27 cellular contexts compared by ENCODE assay signal in the genomic region with DNA sequence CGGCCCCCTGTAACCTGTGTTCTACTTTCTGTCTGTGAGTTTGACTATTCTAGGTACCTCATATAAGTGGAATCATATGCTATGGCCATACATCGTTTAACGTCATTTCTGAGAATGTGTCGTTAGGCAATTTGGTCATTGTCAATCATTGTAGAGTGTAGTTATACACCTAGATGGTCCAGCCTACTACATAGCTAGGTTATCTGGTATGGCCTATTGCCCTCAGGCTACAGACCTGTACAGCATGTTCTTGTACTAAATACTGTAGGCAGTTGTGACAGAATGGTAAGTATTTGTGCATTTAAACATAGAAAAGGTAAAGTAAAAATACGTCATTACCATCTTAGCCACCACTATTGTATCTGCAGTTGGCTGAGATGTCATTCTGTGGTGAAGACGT.
"Had no signal": no experiment of that assay in that cellular context is flagged by ENCODE, and none has a peak within 500 bp of the region (broad histone marks: within the 10 kb centered on the region; RNA-seq: fewer than 3 reads in every experiment).

No MANE protein-coding gene starts in this region.

- H3K4me1 ChIP-seq: colonic mucosa, esophagus muscularis mucosa, esophagus squamous epithelium, foreskin keratinocyte, gastrocnemius medialis, gastroesophageal sphincter, heart left ventricle, heart right ventricle had no signal

- FAIRE-seq: colon, endometrium, endothelial cell of umbilical vein, frontal cortex had no signal

- H3K4me3 ChIP-seq: colonic mucosa, coronary artery, dorsolateral prefrontal cortex, esophagus muscularis mucosa, esophagus squamous epithelium, gastrocnemius medialis, gastroesophageal sphincter, heart left ventricle, heart right ventricle had no signal

- H3K36me3 ChIP-seq: colonic mucosa, esophagus muscularis mucosa, esophagus squamous epithelium, gastrocnemius medialis, gastroesophageal sphincter, heart left ventricle, heart right ventricle had no signal

- H3K27me3 ChIP-seq: colonic mucosa, dorsolateral prefrontal cortex, esophagus muscularis mucosa, esophagus squamous epithelium, gastrocnemius medialis, gastroesophageal sphincter, heart left ventricle, heart right ventricle had no signal

- H3K27ac ChIP-seq: colonic mucosa, coronary artery, dorsolateral prefrontal cortex, epithelial cell of prostate, esophagus muscularis mucosa, esophagus squamous epithelium, foreskin keratinocyte, gastrocnemius medialis, gastroesophageal sphincter, heart left ventricle, heart right ventricle had no signal

- H3K9me3 ChIP-seq: colonic mucosa, esophagus muscularis mucosa, esophagus squamous epithelium, gastrocnemius medialis, gastroesophageal sphincter, heart left ventricle, heart right ventricle had no signal

- DNase-seq: colonic mucosa; cortex of kidney; dermis blood vessel endothelial cell; dorsolateral prefrontal cortex; effector CD4-positive, alpha-beta T cell; effector CD8-positive, alpha-beta T cell; effector memory CD4-positive, alpha-beta T cell; effector memory CD8-positive, alpha-beta T cell; endodermal cell; erythroblast; esophagus squamous epithelium; foreskin fibroblast; foreskin keratinocyte; foreskin melanocyte; gastrocnemius medialis; glutamatergic neuron; head of caudate nucleus; heart right ventricle had no signal
